In the genomic region with DNA sequence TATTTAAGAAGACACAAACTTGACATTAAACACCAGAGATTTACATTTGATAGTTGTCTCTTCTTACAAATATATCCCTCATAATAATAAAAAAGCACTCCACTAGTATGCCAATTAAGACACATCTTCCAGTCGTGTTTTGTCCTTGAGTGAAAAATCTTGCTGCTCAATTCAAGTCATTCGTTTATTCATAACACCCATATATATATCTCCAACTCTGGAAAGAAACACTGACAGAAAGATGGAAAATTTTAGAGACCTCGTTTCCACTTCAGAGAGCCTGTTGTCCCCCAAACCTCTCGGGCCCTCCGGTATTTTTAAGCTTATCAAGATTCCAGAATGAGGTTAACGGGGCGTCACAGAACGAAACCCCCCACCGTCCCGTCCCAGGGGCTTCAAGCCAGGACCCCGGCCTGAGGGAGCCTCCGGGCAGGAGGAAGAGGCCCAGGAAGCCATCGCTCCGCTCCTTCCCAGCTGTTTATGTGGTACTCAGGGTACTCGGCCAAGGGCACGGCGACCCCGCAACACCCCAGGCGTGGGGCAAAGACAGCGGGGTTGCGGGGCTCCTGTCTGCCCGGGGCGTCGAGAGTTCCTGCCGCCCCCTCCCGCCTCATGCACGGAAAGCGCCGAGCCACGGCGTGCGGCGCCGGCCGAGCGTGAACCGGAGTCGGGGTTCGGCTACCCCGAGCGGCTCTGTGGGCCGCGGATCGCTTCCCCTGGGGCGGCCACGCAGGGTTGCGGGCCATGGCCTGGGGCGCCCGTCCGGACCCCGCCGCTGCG, we compare ENCODE assay signal across 8 cellular contexts. TPM values are rescaled to one million over a fixed set of nuclear protein-coding genes. Genes with fewer than 3 reads are reported as not detected.
DNase-seq lines count a peak whose midpoint lies in the region; ATAC-seq and TF ChIP-seq lines count a peak whose summit lies in the region.

No MANE protein-coding gene starts in this region.

- peak overlapping the region; percentile 94 to 95 for H3K18ac ChIP-seq in mesenchymal stem cell (ENCODE audit: low read depth in 1 of 2, low read length in 2 of 2)

- H3K4me3 ChIP-seq in mesenchymal stem cell (ENCODE audit: insufficient read depth in 1 of 2, low read depth in 1 of 2, low read length in 2 of 2) (peak overlapping the region; percentile 78 to 98), urinary bladder (ENCODE audit: low read depth, low read length) (peak overlapping the region; percentile 86)

- no peaks in the 10 kb centered on the region for H3K9me3 ChIP-seq in mesenchymal stem cell (ENCODE audit: control insufficient read depth, low read length)

- H2BK5ac ChIP-seq in mesenchymal stem cell (ENCODE audit: low read depth, low read length, poor library complexity, severe bottlenecking), result peak overlapping the region; percentile 1

- peaks cover 1% of the 10 kb centered on the region for H3K79me1 ChIP-seq in mesenchymal stem cell (replicated peaks; ENCODE audit: low read length, poor library complexity, severe bottlenecking)

- peaks cover 10% of the 10 kb centered on the region for H3K4me1 ChIP-seq in mesenchymal stem cell (ENCODE audit: control insufficient read depth, insufficient read depth, low read depth, low read length)
- no peaks in the 10 kb centered on the region for H3K4me1 ChIP-seq in urinary bladder (ENCODE audit: insufficient read depth)

- peak overlapping the region in 1 of 2 experiments; percentile 23 for H2BK12ac ChIP-seq in mesenchymal stem cell (ENCODE audit: low read length in 2 of 2)

- peak overlapping the region; percentile 24 for H3K4me2 ChIP-seq in mesenchymal stem cell (ENCODE audit: low read length, poor library complexity, severe bottlenecking)

- H2BK15ac ChIP-seq in mesenchymal stem cell (ENCODE audit: low read depth, poor library complexity, severe bottlenecking), result peak overlapping the region; percentile 93

- H3K27me3 ChIP-seq in mesenchymal stem cell (ENCODE audit: control insufficient read depth in 1 of 2, insufficient read depth in 1 of 2, low read length in 2 of 2), result no peaks in the 10 kb centered on the region

- H3K14ac ChIP-seq in mesenchymal stem cell (ENCODE audit: low read length in 2 of 2), result no peak overlapping the region

- peak overlapping the region; percentile 100 for H2BK120ac ChIP-seq in mesenchymal stem cell (ENCODE audit: low read depth, low read length)

- peak overlapping the region; percentile 33 for H2AFZ ChIP-seq in mesenchymal stem cell (ENCODE audit: low read depth, low read length)

- H3K23ac ChIP-seq in mesenchymal stem cell (ENCODE audit: low read length in 2 of 2), result peak overlapping the region in 1 of 2 experiments; percentile 93

- H4K8ac ChIP-seq in mesenchymal stem cell (ENCODE audit: low read length), result peak overlapping the region; percentile 87

- peak overlapping the region; percentile 56 to 79 for H3K4ac ChIP-seq in mesenchymal stem cell (ENCODE audit: low read depth in 1 of 2, low read length in 2 of 2)

- 15% methylated on average over 35 of the region's 53 CpGs for WGBS in mesenchymal stem cell
- WGBS in urinary bladder, result 6% methylated on average over 53 of the region's 53 CpGs

- H2AK5ac ChIP-seq in mesenchymal stem cell (ENCODE audit: low read length, severe bottlenecking), result no peak overlapping the region

- H3K9ac ChIP-seq in mesenchymal stem cell (ENCODE audit: low read length), result peak overlapping the region; percentile 98

- DNase-seq in stimulated activated CD4-positive, alpha-beta T cell treated with anti-CD3 and anti-CD28 coated beads, Interleukin-2, amount 100 ng/mL, for 24 hours, result peak; percentile 35 to 45
- DNase-seq in stimulated activated CD4-positive, alpha-beta T cell treated with anti-CD3 and anti-CD28 coated beads, Interleukin-4, amount 100 ng/mL, for 24 hours, result no peak
- DNase-seq in dermis blood vessel endothelial cell (peak; percentile 42), mesenchymal stem cell (peak; percentile 39), NCI-H524 (lab: John Stamatoyannopoulos, UW) (no peak), AG08396 (ENCODE audit: low spot score) (no peak)

- peak; percentile 18 for ATAC-seq in SK-N-SH treated with all-trans-retinoic acid at 6 μM for 48 hours

- peak overlapping the region; percentile 87 for H4K91ac ChIP-seq in mesenchymal stem cell (ENCODE audit: low read length)

- H3K27ac ChIP-seq in mesenchymal stem cell (ENCODE audit: low read length, poor library complexity, severe bottlenecking) (peak overlapping the region; percentile 11), urinary bladder (ENCODE audit: low read depth) (peak overlapping the region; percentile 79)

- H3K36me3 ChIP-seq in mesenchymal stem cell (ENCODE audit: control insufficient read depth in 1 of 2, insufficient read depth in 2 of 2, low read depth in 1 of 2, low read length in 2 of 2) (no peaks in the 10 kb centered on the region), urinary bladder (ENCODE audit: insufficient read depth) (no peaks in the 10 kb centered on the region)

TF ChIP-seq in SK-N-SH treated with all-trans-retinoic acid at 6 μM for 48 hours, 23 proteins besides CTCF, POLR2A, EP300 and RAD21:
- TF ChIP-seq GLIS3 (CRISPR knock-in tag; IDR thresholded peaks at IDR 0.05) (no peak), ESRRG (CRISPR knock-in tag; IDR thresholded peaks at IDR 0.05) (no peak), ARNTL (CRISPR knock-in tag; IDR thresholded peaks at IDR 0.05; ENCODE audit: borderline replicate concordance, low read depth) (no peak), ZC3H10 (CRISPR knock-in tag; IDR thresholded peaks at IDR 0.05) (no peak), BACH2 (CRISPR knock-in tag; IDR thresholded peaks at IDR 0.05; ENCODE audit: borderline replicate concordance) (no peak)
- TF ChIP-seq, protein P1, sequence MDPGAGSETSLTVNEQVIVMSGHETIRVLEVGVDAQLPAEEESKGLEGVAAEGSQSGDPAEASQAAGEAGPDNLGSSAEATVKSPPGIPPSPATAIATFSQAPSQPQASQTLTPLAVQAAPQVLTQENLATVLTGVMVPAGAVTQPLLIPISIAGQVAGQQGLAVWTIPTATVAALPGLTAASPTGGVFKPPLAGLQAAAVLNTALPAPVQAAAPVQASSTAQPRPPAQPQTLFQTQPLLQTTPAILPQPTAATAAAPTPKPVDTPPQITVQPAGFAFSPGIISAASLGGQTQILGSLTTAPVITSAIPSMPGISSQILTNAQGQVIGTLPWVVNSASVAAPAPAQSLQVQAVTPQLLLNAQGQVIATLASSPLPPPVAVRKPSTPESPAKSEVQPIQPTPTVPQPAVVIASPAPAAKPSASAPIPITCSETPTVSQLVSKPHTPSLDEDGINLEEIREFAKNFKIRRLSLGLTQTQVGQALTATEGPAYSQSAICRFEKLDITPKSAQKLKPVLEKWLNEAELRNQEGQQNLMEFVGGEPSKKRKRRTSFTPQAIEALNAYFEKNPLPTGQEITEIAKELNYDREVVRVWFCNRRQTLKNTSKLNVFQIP (CRISPR knock-in tag; IDR thresholded peaks at IDR 0.05; ENCODE audit: borderline replicate concordance, low read depth), result no peak
- TF ChIP-seq, protein P2, sequence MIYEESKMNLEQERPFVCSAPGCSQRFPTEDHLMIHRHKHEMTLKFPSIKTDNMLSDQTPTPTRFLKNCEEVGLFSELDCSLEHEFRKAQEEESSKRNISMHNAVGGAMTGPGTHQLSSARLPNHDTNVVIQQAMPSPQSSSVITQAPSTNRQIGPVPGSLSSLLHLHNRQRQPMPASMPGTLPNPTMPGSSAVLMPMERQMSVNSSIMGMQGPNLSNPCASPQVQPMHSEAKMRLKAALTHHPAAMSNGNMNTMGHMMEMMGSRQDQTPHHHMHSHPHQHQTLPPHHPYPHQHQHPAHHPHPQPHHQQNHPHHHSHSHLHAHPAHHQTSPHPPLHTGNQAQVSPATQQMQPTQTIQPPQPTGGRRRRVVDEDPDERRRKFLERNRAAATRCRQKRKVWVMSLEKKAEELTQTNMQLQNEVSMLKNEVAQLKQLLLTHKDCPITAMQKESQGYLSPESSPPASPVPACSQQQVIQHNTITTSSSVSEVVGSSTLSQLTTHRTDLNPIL (CRISPR knock-in tag; IDR thresholded peaks at IDR 0.05; ENCODE audit: low read depth), result no peak

RNA-seq across cellular contexts. Expression of a gene that starts 0.6 kb away (rescaled TPM):
- total RNA-seq in dermis blood vessel endothelial cell (51.4 and 61.4 TPM in 2 replicates), urinary bladder (36.0 TPM)
- 40.4 TPM for polyA plus RNA-seq in mesenchymal stem cell (2013, experiment 1 of 2)
- polyA plus RNA-seq in mesenchymal stem cell (2013, experiment 2 of 2), result 41.1 TPM
- polyA plus RNA-seq in urinary bladder, result 70.0 TPM

Comparison
In these comparisons a context has a peak if more than half of its experiments do, and no peak if none do; other contexts are left out.
1. DNase-seq: peak in stimulated activated CD4-positive, alpha-beta T cell treated with anti-CD3 and anti-CD28 coated beads, Interleukin-2, amount 100 ng/mL, for 24 hours (2 of 2), dermis blood vessel endothelial cell (single experiment) and mesenchymal stem cell (single experiment); none in stimulated activated CD4-positive, alpha-beta T cell treated with anti-CD3 and anti-CD28 coated beads, Interleukin-4, amount 100 ng/mL, for 24 hours (single experiment), NCI-H524 (0 of 2) and AG08396 (single experiment).